Comparison of ENCODE assay signal across 2 cellular contexts in the genomic region with DNA sequence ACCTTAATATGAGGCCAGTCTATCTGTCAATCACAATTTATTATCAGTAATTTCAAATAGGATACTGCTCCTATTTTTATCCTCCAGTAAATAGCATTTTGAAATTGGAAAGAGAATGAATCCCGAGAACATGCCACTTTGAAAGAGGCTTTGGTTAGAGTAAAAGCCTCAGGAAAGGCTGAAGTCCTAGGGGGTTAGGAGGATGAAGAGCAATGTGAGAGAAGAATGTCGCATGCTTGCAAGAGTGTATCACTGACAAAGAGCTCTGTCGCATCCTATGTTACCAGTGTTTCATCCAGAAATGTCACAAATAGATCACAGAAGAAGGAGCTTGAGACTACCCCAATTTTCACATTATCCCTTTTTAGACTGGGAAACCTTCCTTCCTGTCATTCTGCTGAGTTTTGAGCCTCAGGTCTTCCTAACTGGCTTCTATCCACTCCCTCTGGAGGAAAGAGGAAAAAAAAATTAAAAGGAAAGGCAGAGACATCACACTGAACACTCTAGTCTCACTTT.
TF ChIP-seq lines count a peak whose summit lies in the region.

No MANE protein-coding gene starts in this region.

TF ChIP-seq in SK-N-SH, 30 proteins besides CTCF, POLR2A, EP300 and RAD21:
- no peak for TF ChIP-seq USF1 (IDR thresholded peaks at IDR 0.05; ENCODE audit: borderline replicate concordance, low read depth)
- no peak for TF ChIP-seq JUND (IDR thresholded peaks at IDR 0.05)
- no peak for TF ChIP-seq TCF12 (IDR thresholded peaks at IDR 0.05)
- TF ChIP-seq MEF2A (IDR thresholded peaks at IDR 0.05; ENCODE audit: borderline replicate concordance, low read depth) = no peak
- TF ChIP-seq USF2 (IDR thresholded peaks at IDR 0.05; ENCODE audit: borderline replicate concordance, low read depth, low read length) = no peak
- TF ChIP-seq POLR2AphosphoS5 (IDR thresholded peaks at IDR 0.05; ENCODE audit: low read depth, low read length) = no peak
- no peak for TF ChIP-seq GATA2 (CRISPR knock-in tag; IDR thresholded peaks at IDR 0.05)
- TF ChIP-seq SIN3A (IDR thresholded peaks at IDR 0.05; ENCODE audit: borderline replicate concordance, low read depth, low read length) = no peak
- no peak for TF ChIP-seq NRF1 (IDR thresholded peaks at IDR 0.05; ENCODE audit: low read depth, low read length)
TF ChIP-seq in SK-N-SH: peak in this region for 0.

TF ChIP-seq in SK-N-SH treated with all-trans-retinoic acid at 6 μM for 48 hours, 23 proteins besides CTCF, POLR2A, EP300 and RAD21 (continued from another document):
- TF ChIP-seq CSRNP3 (CRISPR knock-in tag; IDR thresholded peaks at IDR 0.05) (no peak), RARB (CRISPR knock-in tag; IDR thresholded peaks at IDR 0.05) (no peak), ZFP3 (CRISPR knock-in tag; IDR thresholded peaks at IDR 0.05) (no peak), CSDC2 (CRISPR knock-in tag; IDR thresholded peaks at IDR 0.05) (no peak), ESRRG (CRISPR knock-in tag; IDR thresholded peaks at IDR 0.05) (no peak), ARNTL (CRISPR knock-in tag; IDR thresholded peaks at IDR 0.05; ENCODE audit: borderline replicate concordance, low read depth) (no peak), ZNF70 (CRISPR knock-in tag; IDR thresholded peaks at IDR 0.05) (no peak), ISL1 (CRISPR knock-in tag; IDR thresholded peaks at IDR 0.05) (no peak), ZNF565 (CRISPR knock-in tag; conservative IDR thresholded peaks at IDR 0.05; ENCODE audit: low read depth) (no peak), GLIS3 (CRISPR knock-in tag; IDR thresholded peaks at IDR 0.05) (no peak), ZFP30 (CRISPR knock-in tag; IDR thresholded peaks at IDR 0.05) (no peak), SNAI2 (CRISPR knock-in tag; IDR thresholded peaks at IDR 0.05) (no peak), ZC3H10 (CRISPR knock-in tag; IDR thresholded peaks at IDR 0.05) (no peak)
- TF ChIP-seq, protein P1, sequence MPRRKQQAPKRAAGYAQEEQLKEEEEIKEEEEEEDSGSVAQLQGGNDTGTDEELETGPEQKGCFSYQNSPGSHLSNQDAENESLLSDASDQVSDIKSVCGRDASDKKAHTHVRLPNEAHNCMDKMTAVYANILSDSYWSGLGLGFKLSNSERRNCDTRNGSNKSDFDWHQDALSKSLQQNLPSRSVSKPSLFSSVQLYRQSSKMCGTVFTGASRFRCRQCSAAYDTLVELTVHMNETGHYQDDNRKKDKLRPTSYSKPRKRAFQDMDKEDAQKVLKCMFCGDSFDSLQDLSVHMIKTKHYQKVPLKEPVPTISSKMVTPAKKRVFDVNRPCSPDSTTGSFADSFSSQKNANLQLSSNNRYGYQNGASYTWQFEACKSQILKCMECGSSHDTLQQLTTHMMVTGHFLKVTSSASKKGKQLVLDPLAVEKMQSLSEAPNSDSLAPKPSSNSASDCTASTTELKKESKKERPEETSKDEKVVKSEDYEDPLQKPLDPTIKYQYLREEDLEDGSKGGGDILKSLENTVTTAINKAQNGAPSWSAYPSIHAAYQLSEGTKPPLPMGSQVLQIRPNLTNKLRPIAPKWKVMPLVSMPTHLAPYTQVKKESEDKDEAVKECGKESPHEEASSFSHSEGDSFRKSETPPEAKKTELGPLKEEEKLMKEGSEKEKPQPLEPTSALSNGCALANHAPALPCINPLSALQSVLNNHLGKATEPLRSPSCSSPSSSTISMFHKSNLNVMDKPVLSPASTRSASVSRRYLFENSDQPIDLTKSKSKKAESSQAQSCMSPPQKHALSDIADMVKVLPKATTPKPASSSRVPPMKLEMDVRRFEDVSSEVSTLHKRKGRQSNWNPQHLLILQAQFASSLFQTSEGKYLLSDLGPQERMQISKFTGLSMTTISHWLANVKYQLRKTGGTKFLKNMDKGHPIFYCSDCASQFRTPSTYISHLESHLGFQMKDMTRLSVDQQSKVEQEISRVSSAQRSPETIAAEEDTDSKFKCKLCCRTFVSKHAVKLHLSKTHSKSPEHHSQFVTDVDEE (CRISPR knock-in tag; IDR thresholded peaks at IDR 0.05) = no peak
TF ChIP-seq in SK-N-SH treated with all-trans-retinoic acid at 6 μM for 48 hours: peak in this region for 0.
